Comparison of ENCODE assay signal across 22 cellular contexts in the genomic region with DNA sequence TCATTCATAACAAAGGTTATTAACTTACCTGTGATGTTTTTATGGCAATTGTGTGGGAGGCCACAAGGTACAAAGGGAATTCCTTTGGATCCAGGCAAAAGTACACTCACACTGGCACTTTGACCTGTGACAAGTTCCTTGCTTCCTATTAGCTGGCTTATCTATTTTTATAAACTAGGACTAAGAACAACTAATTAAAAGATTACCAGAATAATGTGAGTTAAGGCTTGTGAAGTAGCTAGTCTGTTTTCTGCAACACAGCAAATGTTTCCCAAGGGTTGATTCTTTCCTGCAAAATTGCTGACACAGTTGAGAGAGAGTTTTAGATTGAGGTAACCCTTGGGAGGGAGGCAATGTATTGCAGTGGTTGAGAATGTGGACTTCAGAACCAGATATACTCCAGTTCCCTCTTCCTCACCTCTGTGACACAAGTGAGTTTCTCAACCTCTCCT.
"Had no signal": no experiment of that assay in that cellular context is flagged by ENCODE, and none has a peak within 500 bp of the region (broad histone marks: within the 10 kb centered on the region; RNA-seq: fewer than 3 reads in every experiment).

No MANE protein-coding gene starts in this region.

- H3K9me3 ChIP-seq: adrenal gland, esophagus squamous epithelium, gastrocnemius medialis, left lung, spleen had no signal

- DNase-seq: activated B cell treated with CpG ODN at 0.5 μM for 24 hours; activated CD4-positive, alpha-beta T cell treated with anti-CD3 and anti-CD28 coated beads for 36 hours; activated CD4-positive, alpha-beta T cell treated with anti-CD3 and anti-CD28 coated beads, Interleukin-2, amount 50 U/mL, for 4 hours; activated CD8-positive, alpha-beta memory T cell treated with anti-CD3 and anti-CD28 coated beads for 24 hours; activated CD8-positive, alpha-beta memory T cell treated with anti-CD3 and anti-CD28 coated beads, Interleukin-2, amount 50 U/mL, for 4 hours; activated naive CD4-positive, alpha-beta T cell; activated T-cell treated with anti-CD3 and anti-CD28 coated beads, Interleukin-2, amount 50 U/mL, for 24 hours; adrenal gland; esophagus squamous epithelium; gastrocnemius medialis; head of caudate nucleus; islet precursor cell; left lung; nephron progenitor cell; nucleus accumbens; spleen; stimulated activated CD4-positive, alpha-beta T cell treated with anti-CD3 and anti-CD28 coated beads, Interleukin-4, amount 100 ng/mL, for 24 hours; stimulated activated naive CD4-positive, alpha-beta T cell treated with Interleukin-2 at 50 U/mL for 16 hours; T-helper 17 cell had no signal

- H3K27me3 ChIP-seq: adrenal gland, esophagus squamous epithelium, gastrocnemius medialis, left lung, spleen had no signal

- H3K27ac ChIP-seq: adrenal gland, coronary artery, esophagus squamous epithelium, gastrocnemius medialis, left lung, parathyroid adenoma, spleen had no signal

- H3K36me3 ChIP-seq: adrenal gland, esophagus squamous epithelium, gastrocnemius medialis, left lung, spleen had no signal

- FAIRE-seq: bronchial epithelial cell had no signal

- H2AFZ ChIP-seq: parathyroid adenoma had no signal

- ATAC-seq: activated CD4-positive, alpha-beta T cell treated with anti-CD3 and anti-CD28 coated beads for 36 hours; gastrocnemius medialis; left lung; T-helper 17 cell had no signal

- H3K4me1 ChIP-seq: esophagus squamous epithelium, gastrocnemius medialis, left lung, parathyroid adenoma, spleen had no signal

- H3K4me3 ChIP-seq: adrenal gland, coronary artery, esophagus squamous epithelium, gastrocnemius medialis, left lung, spleen had no signal

- H3K9ac ChIP-seq: parathyroid adenoma had no signal
